In the genomic region with DNA sequence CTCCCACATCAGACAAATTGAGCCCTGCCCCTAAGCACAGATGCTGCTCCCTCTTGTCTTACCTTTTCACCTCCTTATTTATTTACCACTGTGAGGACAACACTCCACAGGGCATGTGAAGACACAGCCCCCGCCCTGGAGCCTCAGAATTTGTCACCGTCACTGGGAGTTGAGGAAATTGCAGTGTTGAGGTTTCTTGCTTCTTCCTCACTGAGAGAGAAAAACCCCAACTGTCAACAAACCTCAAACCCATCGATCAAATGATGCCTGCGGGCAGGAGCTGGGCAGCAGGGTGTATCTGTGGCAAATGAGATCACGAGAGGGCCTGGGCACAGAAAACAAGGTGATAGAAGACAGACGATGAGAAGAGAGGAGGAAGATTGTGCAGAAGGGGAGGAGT, we compare ENCODE assay signal across 9 cellular contexts. TPM values are rescaled to one million over a fixed set of nuclear protein-coding genes. Genes with fewer than 3 reads are reported as not detected.
A peak's percentile ranks its signal among the peaks of the same experiment; 100 is the strongest.
DNase-seq lines count a peak whose midpoint lies in the region; ATAC-seq, FAIRE-seq and TF ChIP-seq lines count a peak whose summit lies in the region.
"Had no signal": no experiment of that assay in that cellular context is flagged by ENCODE, and none has a peak within 500 bp of the region (broad histone marks: within the 10 kb centered on the region; RNA-seq: fewer than 3 reads in every experiment).

No MANE protein-coding gene starts in this region.

- peak; percentile 90 for ATAC-seq in stimulated activated effector memory CD8-positive, alpha-beta T cell treated with anti-CD3 and anti-CD28 coated beads, Interleukin-12 subunit alpha, Interleukin-12 subunit beta, amount 100 ng/mL, for 72 hours

- H4K20me1 ChIP-seq in mammary epithelial cell (ENCODE audit: insufficient read depth, low read length): no peaks in the 10 kb centered on the region

- DNase-seq in activated CD4-positive, alpha-beta T cell treated with anti-CD3 and anti-CD28 coated beads for 48 hours: peak; percentile 14
- no peak for DNase-seq in activated CD4-positive, alpha-beta T cell treated with anti-CD3 and anti-CD28 coated beads for 1 hour
- DNase-seq in RWPE1 (ENCODE audit: low spot score) (peak; percentile 28), mammary epithelial cell (peak; percentile 98), mucosa of gallbladder (ENCODE audit: low spot score) (no peak), kidney (no peak), ureter (ENCODE audit: low spot score) (no peak)
- DNase-seq in stimulated activated effector memory CD8-positive, alpha-beta T cell treated with anti-CD3 and anti-CD28 coated beads, Interleukin-12 subunit alpha, Interleukin-12 subunit beta, amount 100 ng/mL, for 72 hours (ENCODE audit: low spot score in 2 of 2): peak; percentile 11 to 59

- TF ChIP-seq CTCF in RWPE1 (conservative IDR thresholded peaks at IDR 0.05; ENCODE audit: low read depth) (no peak), mammary epithelial cell (conservative IDR thresholded peaks at IDR 0.05 in 1 of 2, IDR thresholded peaks at IDR 0.05 in 1 of 2; ENCODE audit: extremely low read depth in 1 of 2, insufficient read depth in 1 of 2, low read depth in 1 of 2, low read length in 2 of 2) (no peak), kidney (IDR thresholded peaks at IDR 0.05; ENCODE audit: borderline replicate concordance, extremely low read depth, insufficient read depth) (no peak)

- peaks cover 6% of the 10 kb centered on the region for H3K9me3 Mint-ChIP-seq in stimulated activated effector memory CD8-positive, alpha-beta T cell treated with anti-CD3 and anti-CD28 coated beads, Interleukin-12 subunit alpha, Interleukin-12 subunit beta, amount 100 ng/mL, for 72 hours

- no peak overlapping the region for H3K4me3 Mint-ChIP-seq in stimulated activated effector memory CD8-positive, alpha-beta T cell treated with anti-CD3 and anti-CD28 coated beads, Interleukin-12 subunit alpha, Interleukin-12 subunit beta, amount 100 ng/mL, for 72 hours

- H3K36me3 ChIP-seq in mammary epithelial cell (ENCODE audit: insufficient read depth, low read length): no peaks in the 10 kb centered on the region
- H3K36me3 ChIP-seq in kidney (ENCODE audit: control insufficient read depth in 1 of 2, insufficient read depth in 2 of 2, low read length in 2 of 2): no peaks in the 10 kb centered on the region

- intact Hi-C loops in mammary epithelial cell (cut with micrococcal nuclease): loop anchor here (5.0 kb wide), 2 partner anchors 34 to 219 kb away; no protein-coding TSS in a partner anchor
- intact Hi-C loops in kidney (cut with DNase I): loop anchor here (5.0 kb wide), 1 partner anchor 94 kb away; no protein-coding TSS in a partner anchor

- CTCF ChIA-PET in RWPE1 (lab: Yijun Ruan, JAX) (no interaction called here), mammary epithelial cell (lab: Charles Lee; ENCODE audit: low non-redundant PET) (no interaction called here)

- H3K27ac Mint-ChIP-seq in stimulated activated effector memory CD8-positive, alpha-beta T cell treated with anti-CD3 and anti-CD28 coated beads, Interleukin-12 subunit alpha, Interleukin-12 subunit beta, amount 100 ng/mL, for 72 hours: no peak overlapping the region

- H3K9ac ChIP-seq in mammary epithelial cell (ENCODE audit: insufficient read depth, low read length): no peak overlapping the region
- no peak overlapping the region for H3K9ac ChIP-seq in kidney (ENCODE audit: low read length in 2 of 2)

- H3K36me3 Mint-ChIP-seq in stimulated activated effector memory CD8-positive, alpha-beta T cell treated with anti-CD3 and anti-CD28 coated beads, Interleukin-12 subunit alpha, Interleukin-12 subunit beta, amount 100 ng/mL, for 72 hours: no peaks in the 10 kb centered on the region

- 8% methylated on average over 6 of the region's 6 CpGs for WGBS in mammary epithelial cell (ENCODE audit: low coverage, missing lambda C conversion rate)

- H3K79me2 ChIP-seq in mammary epithelial cell (ENCODE audit: insufficient read depth, low read length): no peaks in the 10 kb centered on the region

- in situ Hi-C loops in mammary epithelial cell (cut with MboI; ENCODE audit: low sequenced_read_pairs in 2 of 2): loop anchor here (5.0 to 25.0 kb wide), 4 partner anchors 84 to 214 kb away; a partner anchor contains a TSS

- no peaks in the 10 kb centered on the region for H3K27me3 ChIP-seq in mammary epithelial cell (ENCODE audit: insufficient read depth, low read length)

- no peak overlapping the region for H3K4me2 ChIP-seq in mammary epithelial cell (ENCODE audit: insufficient read depth, low read depth, low read length)

- no peak for FAIRE-seq in kidney (lab: Jason Lieb, UNC)
- FAIRE-seq: islet of Langerhans had no signal

- POLR2A ChIA-PET in RWPE1 (lab: Yijun Ruan, JAX; ENCODE audit: low non-redundant PET): interaction anchor here (1.2 kb wide), 1 partner anchor 9 kb away, joined by 3 read pairs; no protein-coding TSS in a partner anchor

- peaks cover 32% of the 10 kb centered on the region for H3K4me1 Mint-ChIP-seq in stimulated activated effector memory CD8-positive, alpha-beta T cell treated with anti-CD3 and anti-CD28 coated beads, Interleukin-12 subunit alpha, Interleukin-12 subunit beta, amount 100 ng/mL, for 72 hours

- H3K9me3 ChIP-seq in mammary epithelial cell (replicated peaks; ENCODE audit: insufficient read depth, low read length) (no peaks in the 10 kb centered on the region), kidney (ENCODE audit: control insufficient read depth in 1 of 2, low read length in 2 of 2) (no peaks in the 10 kb centered on the region)

- dilution Hi-C loops in mammary epithelial cell (cut with HindIII; ENCODE audit: low sequenced_read_pairs): loop anchor here (5.0 to 25.0 kb wide), 2 partner anchors 84 to 239 kb away; a partner anchor contains a TSS

- H3K4me1 ChIP-seq in mammary epithelial cell (ENCODE audit: insufficient read depth, low read length) (peaks cover 28% of the 10 kb centered on the region), kidney (ENCODE audit: control insufficient read depth in 1 of 2, insufficient read depth in 1 of 2, low read depth in 1 of 2, low read length in 2 of 2) (peaks cover 0 to 2% of the 10 kb centered on the region in 2 donors)

- peak overlapping the region; percentile 4 for H2AFZ ChIP-seq in mammary epithelial cell (ENCODE audit: low read depth, low read length)

- H3K4me3 ChIP-seq in mammary epithelial cell (replicated peaks in 1 of 3; ENCODE audit: insufficient read depth in 1 of 3, low read depth in 2 of 3, low read length in 3 of 3) (no peak overlapping the region), kidney (ENCODE audit: low read length in 2 of 2) (no peak overlapping the region)

- peak overlapping the region; percentile 20 for H3K27ac ChIP-seq in RWPE1
- no peak overlapping the region for H3K27ac ChIP-seq in mammary epithelial cell (ENCODE audit: insufficient read depth, low read depth, low read length)
- no peak overlapping the region for H3K27ac ChIP-seq in kidney (ENCODE audit: low read depth in 2 of 2, low read length in 2 of 2)

- no TSS peak for BruUV-seq in mammary epithelial cell (replicated peaks; lab: Mats Ljungman, UMichigan)

RNA-seq across cellular contexts. Expression of a gene that starts 30.5 kb away (rescaled TPM):
- total RNA-seq in mammary epithelial cell: 100 to 1,000 TPM in 1 of 2 donors, 10 to 100 TPM in 1; 47.8 to 137 TPM
- polyA plus RNA-seq in mammary epithelial cell: 68.7 TPM
- polyA minus RNA-seq in mammary epithelial cell: 80.7 TPM
- 101 TPM for total RNA-seq in mucosa of gallbladder
- 127 TPM for total RNA-seq in kidney
- 51.9 TPM for polyA plus RNA-seq in kidney (ENCODE audit: insufficient read depth, low read depth, low replicate concordance)
- 111 TPM for total RNA-seq in ureter

Comparison
In these comparisons a context has a peak if more than half of its experiments do, and no peak if none do; other contexts are left out.
1. DNase-seq: peak in activated CD4-positive, alpha-beta T cell treated with anti-CD3 and anti-CD28 coated beads for 48 hours (single experiment), RWPE1 (single experiment), mammary epithelial cell (single experiment) and stimulated activated effector memory CD8-positive, alpha-beta T cell treated with anti-CD3 and anti-CD28 coated beads, Interleukin-12 subunit alpha, Interleukin-12 subunit beta, amount 100 ng/mL, for 72 hours (2 of 2); none in activated CD4-positive, alpha-beta T cell treated with anti-CD3 and anti-CD28 coated beads for 1 hour (single experiment), mucosa of gallbladder (single experiment), kidney (single experiment) and ureter (single experiment).